33 cellular contexts compared by ENCODE assay signal in genomic region chr2:88131999-88132368, GRCh38. TPM values are rescaled to one million over a fixed set of nuclear protein-coding genes. Genes with fewer than 3 reads are reported as not detected.
"Had no signal": no experiment of that assay in that cellular context is flagged by ENCODE, and none has a peak within 500 bp of the region (broad histone marks: within the 10 kb centered on the region; RNA-seq: fewer than 3 reads in every experiment).

No MANE protein-coding gene starts in this region.

- H3K4me3 ChIP-seq: body of pancreas, breast epithelium, SJSA1 had no signal

- H3K27me3 Mint-ChIP-seq: activated naive CD4-positive, alpha-beta T cell treated with anti-CD3 and anti-CD28 coated beads, Interleukin-2, amount 50 U/mL, for 24 hours had no signal

- H3K9me3 ChIP-seq: body of pancreas, breast epithelium, SJSA1, SK-N-SH had no signal

- H3K4me1 Mint-ChIP-seq: activated CD4-positive, alpha-beta T cell treated with anti-CD3 and anti-CD28 coated beads, Interleukin-2, amount 10 ng/mL, durations not matched to agents 24 days and 14 days; activated naive CD4-positive, alpha-beta T cell treated with anti-CD3 and anti-CD28 coated beads, Interleukin-2, amount 50 U/mL, for 24 hours; activated naive CD8-positive, alpha-beta T cell treated with anti-CD3 and anti-CD28 coated beads, Interleukin-2, amount 10 ng/mL, durations not matched to agents 7 days and 5 days; activated T-helper 17 cell treated with anti-CD3 and anti-CD28 coated beads, Interleukin-2, amount 50 U/mL, for 72 hours had no signal

- ATAC-seq: activated CD8-positive, alpha-beta T cell treated with anti-CD3 and anti-CD28 coated beads for 36 hours; activated T-cell treated with anti-CD3 and anti-CD28 coated beads, Interleukin-2, amount 50 U/mL, for 72 hours; activated T-helper 17 cell treated with anti-CD3 and anti-CD28 coated beads, Interleukin-2, amount 50 U/mL, for 72 hours; body of pancreas; Panc1 had no signal

- H3K4me1 ChIP-seq: body of pancreas, breast epithelium, SJSA1 had no signal

- H3K9me3 Mint-ChIP-seq: activated CD4-positive, alpha-beta T cell treated with anti-CD3 and anti-CD28 coated beads, Interleukin-2, amount 10 ng/mL, durations not matched to agents 24 days and 14 days; activated CD8-positive, alpha-beta T cell treated with anti-CD3 and anti-CD28 coated beads for 36 hours; activated naive CD4-positive, alpha-beta T cell treated with anti-CD3 and anti-CD28 coated beads, Interleukin-2, amount 50 U/mL, for 24 hours; activated naive CD8-positive, alpha-beta T cell treated with anti-CD3 and anti-CD28 coated beads, Interleukin-2, amount 10 ng/mL, durations not matched to agents 7 days and 5 days; activated T-cell treated with anti-CD3 and anti-CD28 coated beads, Interleukin-2, amount 50 U/mL, for 72 hours; activated T-helper 17 cell treated with anti-CD3 and anti-CD28 coated beads, Interleukin-2, amount 50 U/mL, for 72 hours; T-helper 1 cell treated with Interleukin-12 subunit alpha and Interleukin-12 subunit beta and Interleukin-4 antibody, amounts not matched to agents 30 μg/mL and 1 μg/mL, for 36 hours; T-helper 2 cell treated with Interferon-gamma antibody and Interleukin-4, amounts not matched to agents 5 μg/mL and 100 μg/mL, for 36 hours had no signal

- DNase-seq: activated CD4-positive, alpha-beta T cell treated with anti-CD3 and anti-CD28 coated beads, Interleukin-2, amount 10 ng/mL, durations not matched to agents 24 days and 14 days; activated CD4-positive, alpha-beta T cell treated with anti-CD3 and anti-CD28 coated beads, Interleukin-2, amount 50 U/mL, for 4 hours; activated CD8-positive, alpha-beta T cell treated with anti-CD3 and anti-CD28 coated beads for 36 hours; activated effector memory CD4-positive, alpha-beta T cell treated with anti-CD3 and anti-CD28 coated beads, Interleukin-2, amount 50 U/mL, for 16 hours; activated naive CD4-positive, alpha-beta T cell; activated naive CD8-positive, alpha-beta T cell treated with anti-CD3 and anti-CD28 coated beads, Interleukin-2, amount 10 ng/mL, durations not matched to agents 7 days and 5 days; activated T-cell treated with anti-CD3 and anti-CD28 coated beads, Interleukin-2, amount 50 U/mL, for 1 hour; activated T-cell treated with anti-CD3 and anti-CD28 coated beads, Interleukin-2, amount 50 U/mL, for 72 hours; body of pancreas; Karpas-422; KBM-7; NCI-H1048; NCI-H1105 treated with DMSO at 0.1 percent for 48 hours; NCI-H1436; NCI-H1694; NCI-H1930; NCI-H345; NCI-H524 treated with DMSO at 0.1 percent for 48 hours; RPMI8226; SHP77 treated with DMSO at 0.1 percent for 48 hours; SK-N-SH had no signal

- H3K27me3 ChIP-seq: body of pancreas, breast epithelium had no signal

- H3K27ac Mint-ChIP-seq: activated CD4-positive, alpha-beta T cell treated with anti-CD3 and anti-CD28 coated beads, Interleukin-2, amount 10 ng/mL, durations not matched to agents 24 days and 14 days; activated CD8-positive, alpha-beta T cell treated with anti-CD3 and anti-CD28 coated beads for 36 hours; activated naive CD4-positive, alpha-beta T cell treated with anti-CD3 and anti-CD28 coated beads, Interleukin-2, amount 50 U/mL, for 24 hours; activated naive CD8-positive, alpha-beta T cell treated with anti-CD3 and anti-CD28 coated beads, Interleukin-2, amount 10 ng/mL, durations not matched to agents 7 days and 5 days; activated T-cell treated with anti-CD3 and anti-CD28 coated beads, Interleukin-2, amount 50 U/mL, for 72 hours; activated T-helper 17 cell treated with anti-CD3 and anti-CD28 coated beads, Interleukin-2, amount 50 U/mL, for 72 hours; T-helper 1 cell treated with Interleukin-12 subunit alpha and Interleukin-12 subunit beta and Interleukin-4 antibody, amounts not matched to agents 30 μg/mL and 1 μg/mL, for 36 hours; T-helper 2 cell treated with Interferon-gamma antibody and Interleukin-4, amounts not matched to agents 5 μg/mL and 100 μg/mL, for 36 hours had no signal

- H3K36me3 ChIP-seq: breast epithelium, SJSA1 had no signal

- H3K27ac ChIP-seq: body of pancreas, breast epithelium, SJSA1 had no signal

- H3K9ac ChIP-seq: SK-N-SH had no signal

- H3K4me3 Mint-ChIP-seq: activated CD4-positive, alpha-beta T cell treated with anti-CD3 and anti-CD28 coated beads, Interleukin-2, amount 10 ng/mL, durations not matched to agents 24 days and 14 days; activated CD8-positive, alpha-beta T cell treated with anti-CD3 and anti-CD28 coated beads for 36 hours; activated naive CD4-positive, alpha-beta T cell treated with anti-CD3 and anti-CD28 coated beads, Interleukin-2, amount 50 U/mL, for 24 hours; activated naive CD8-positive, alpha-beta T cell treated with anti-CD3 and anti-CD28 coated beads, Interleukin-2, amount 10 ng/mL, durations not matched to agents 7 days and 5 days; activated T-cell treated with anti-CD3 and anti-CD28 coated beads, Interleukin-2, amount 50 U/mL, for 72 hours; activated T-helper 17 cell treated with anti-CD3 and anti-CD28 coated beads, Interleukin-2, amount 50 U/mL, for 72 hours; T-helper 1 cell treated with Interleukin-12 subunit alpha and Interleukin-12 subunit beta and Interleukin-4 antibody, amounts not matched to agents 30 μg/mL and 1 μg/mL, for 36 hours; T-helper 2 cell treated with Interferon-gamma antibody and Interleukin-4, amounts not matched to agents 5 μg/mL and 100 μg/mL, for 36 hours had no signal

- H3K36me3 Mint-ChIP-seq: activated naive CD4-positive, alpha-beta T cell treated with anti-CD3 and anti-CD28 coated beads, Interleukin-2, amount 50 U/mL, for 24 hours; activated naive CD8-positive, alpha-beta T cell treated with anti-CD3 and anti-CD28 coated beads, Interleukin-2, amount 10 ng/mL, durations not matched to agents 7 days and 5 days had no signal

RNA-seq across cellular contexts. Expression of gene FABP1, which starts 4.1 kb away (rescaled TPM):
- total RNA-seq: activated CD4-positive, alpha-beta T cell treated with anti-CD3 and anti-CD28 coated beads, Interleukin-2, amount 10 ng/mL, durations not matched to agents 24 days and 14 days; activated CD8-positive, alpha-beta memory T cell treated with anti-CD3 and anti-CD28 coated beads for 36 hours; activated CD8-positive, alpha-beta T cell treated with anti-CD3 and anti-CD28 coated beads for 36 hours; activated naive CD8-positive, alpha-beta T cell treated with anti-CD3 and anti-CD28 coated beads, Interleukin-2, amount 10 ng/mL, durations not matched to agents 7 days and 5 days; activated T-cell treated with anti-CD3 and anti-CD28 coated beads, Interleukin-2, amount 50 U/mL, for 72 hours; activated T-helper 17 cell treated with anti-CD3 and anti-CD28 coated beads, Interleukin-2, amount 50 U/mL, for 72 hours; astrocyte; body of pancreas; cardiac septum; MCF 10A; NCI-H460; SJSA1 had no signal
- polyA plus RNA-seq: SK-N-SH had no signal

RNA-seq across cellular contexts. Expression of gene THNSL2, which starts 38.2 kb away (rescaled TPM):
- polyA plus RNA-seq: SK-N-SH had no signal
